8 cellular contexts compared by ENCODE assay signal in the genomic region with DNA sequence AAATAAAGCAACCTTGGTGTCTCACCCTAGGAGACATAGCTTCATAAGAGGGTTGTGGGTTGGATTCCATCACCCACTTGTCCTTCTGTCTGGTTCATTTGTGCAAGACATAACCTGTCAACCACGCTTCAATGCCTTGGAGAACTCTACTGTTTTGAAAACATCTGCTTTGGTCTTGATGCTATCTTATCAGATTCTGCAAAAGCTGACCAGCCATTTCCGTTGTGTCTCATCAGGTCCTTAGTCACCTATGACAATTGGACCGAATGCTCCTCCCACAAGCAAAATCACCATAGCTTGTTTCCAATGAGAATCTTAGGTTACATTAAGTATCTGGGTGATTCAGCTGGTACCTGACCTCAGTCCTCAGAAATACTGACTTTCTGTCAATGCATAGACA. TPM values are rescaled to one million over a fixed set of nuclear protein-coding genes. Genes with fewer than 3 reads are reported as not detected.
DNase-seq lines count a peak whose midpoint lies in the region; ATAC-seq lines count a peak whose summit lies in the region.

No MANE protein-coding gene starts in this region.

- H3K9me3 Mint-ChIP-seq in activated naive CD4-positive, alpha-beta T cell treated with anti-CD3 and anti-CD28 coated beads, Interleukin-2, amount 50 U/mL, for 72 hours = no peaks in the 10 kb centered on the region

- in situ Hi-C loops in KBM-7 (cut with MboI; ENCODE audit: low pct_unique_long_range_greater_than_20kb, low sequenced_read_pairs) = no loop called here

- peak overlapping the region; percentile 81 to 93 for H3K27ac Mint-ChIP-seq in activated naive CD4-positive, alpha-beta T cell treated with anti-CD3 and anti-CD28 coated beads, Interleukin-2, amount 50 U/mL, for 72 hours

- ATAC-seq in GM21515 (IDR thresholded peaks at IDR 0.05; ENCODE audit: unreplicated experiment) = peak; percentile 44
- peak; percentile 59 to 76 for ATAC-seq in activated naive CD4-positive, alpha-beta T cell treated with anti-CD3 and anti-CD28 coated beads, Interleukin-2, amount 50 U/mL, for 72 hours

- DNase-seq in KBM-7 (peak; percentile 76), SHP77 (lab: John Stamatoyannopoulos, UW) (no peak), NCI-H1048 (lab: John Stamatoyannopoulos, UW) (no peak), NCI-H187 treated with DMSO at 0.1 percent for 48 hours (lab: John Stamatoyannopoulos, UW) (no peak), GM03348 (ENCODE audit: low spot score) (no peak)
- DNase-seq in activated naive CD4-positive, alpha-beta T cell treated with anti-CD3 and anti-CD28 coated beads, Interleukin-2, amount 50 U/mL, for 72 hours (ENCODE audit: low spot score in 2 of 2) = no peak
- peak; percentile 30 for DNase-seq in stimulated activated CD8-positive, alpha-beta memory T cell treated with anti-CD3 and anti-CD28 coated beads, Interleukin-4, amount 100 ng/mL, for 24 hours (ENCODE audit: low read depth)

- peaks cover 15 to 23% of the 10 kb centered on the region in 2 donors for H3K36me3 Mint-ChIP-seq in activated naive CD4-positive, alpha-beta T cell treated with anti-CD3 and anti-CD28 coated beads, Interleukin-2, amount 50 U/mL, for 72 hours

RNA-seq across cellular contexts. Expression of gene STAT4, which starts 35.4 kb away (rescaled TPM):
- 10 to 100 TPM; 56.5 to 67.1 TPM for total RNA-seq in activated naive CD4-positive, alpha-beta T cell treated with anti-CD3 and anti-CD28 coated beads, Interleukin-2, amount 50 U/mL, for 72 hours

Comparison
In these comparisons a context has a peak if more than half of its experiments do, and no peak if none do; other contexts are left out.
1. DNase-seq: peak in KBM-7 (single experiment) and stimulated activated CD8-positive, alpha-beta memory T cell treated with anti-CD3 and anti-CD28 coated beads, Interleukin-4, amount 100 ng/mL, for 24 hours (single experiment); none in activated naive CD4-positive, alpha-beta T cell treated with anti-CD3 and anti-CD28 coated beads, Interleukin-2, amount 50 U/mL, for 72 hours (0 of 2), SHP77 (0 of 2), NCI-H1048 (single experiment), NCI-H187 treated with DMSO at 0.1 percent for 48 hours (single experiment) and GM03348 (single experiment).